1 cellular context compared by ENCODE assay signal in the genomic region with DNA sequence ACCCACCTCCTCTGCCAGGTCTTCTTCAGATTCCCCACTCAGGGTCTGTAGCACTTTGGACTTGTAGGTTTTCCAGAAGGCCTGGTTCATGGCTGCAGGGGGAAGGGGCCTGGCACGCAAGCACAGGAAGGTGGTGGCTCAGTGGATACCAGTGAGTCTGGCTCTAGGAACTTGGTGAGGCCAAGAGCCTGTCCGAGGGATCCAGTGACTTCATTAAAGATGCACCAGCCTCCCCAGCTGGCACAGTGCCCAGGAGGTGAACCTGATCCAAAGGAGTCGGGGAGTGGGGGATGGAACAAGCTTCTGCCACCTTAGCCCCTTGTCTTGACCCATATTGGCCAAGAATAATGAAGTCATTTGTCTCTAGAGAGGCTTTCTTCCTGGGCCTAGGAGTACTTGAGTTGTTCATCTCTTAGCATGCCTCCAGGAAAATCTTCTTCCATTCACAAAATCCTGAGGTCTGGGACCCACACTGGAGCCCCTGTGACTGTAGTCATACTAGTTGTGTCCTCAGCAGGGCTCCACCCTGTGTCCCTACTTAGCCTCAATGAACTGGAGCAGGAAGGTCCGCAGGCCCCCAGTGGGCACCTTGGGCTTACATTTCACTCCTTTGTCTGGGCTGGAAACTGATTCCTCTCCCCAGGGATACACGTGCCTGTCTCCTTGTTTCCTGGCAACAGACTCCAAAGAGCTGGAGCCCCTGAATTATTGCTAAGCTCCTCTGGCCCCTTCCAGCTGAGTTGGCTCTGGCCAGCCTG.
TF ChIP-seq lines count a peak whose summit lies in the region.

TSS of gene C1orf232 (minus strand) at position 554 of the 758 bp plus-strand sequence. CDS start at position 90, 464 bp downstream.

TF ChIP-seq in IMR-90, 13 proteins besides CTCF, POLR2A, EP300 and RAD21:
- TF ChIP-seq MXI1 (IDR thresholded peaks at IDR 0.05; ENCODE audit: borderline replicate concordance, low read depth, low read length), result no peak
- no peak for TF ChIP-seq SMC3 (IDR thresholded peaks at IDR 0.05; ENCODE audit: low read depth, low read length)
- no peak for TF ChIP-seq CEBPB (IDR thresholded peaks at IDR 0.05; ENCODE audit: low read depth, low read length)
- no peak for TF ChIP-seq BHLHE40 (IDR thresholded peaks at IDR 0.05; ENCODE audit: low read depth, low read length)
- no peak for TF ChIP-seq MAZ (IDR thresholded peaks at IDR 0.05; ENCODE audit: borderline replicate concordance, low read depth, low read length)
TF ChIP-seq in IMR-90: peak in this region for 0.
